ENCODE assay signal across 10 cellular contexts in the genomic region with DNA sequence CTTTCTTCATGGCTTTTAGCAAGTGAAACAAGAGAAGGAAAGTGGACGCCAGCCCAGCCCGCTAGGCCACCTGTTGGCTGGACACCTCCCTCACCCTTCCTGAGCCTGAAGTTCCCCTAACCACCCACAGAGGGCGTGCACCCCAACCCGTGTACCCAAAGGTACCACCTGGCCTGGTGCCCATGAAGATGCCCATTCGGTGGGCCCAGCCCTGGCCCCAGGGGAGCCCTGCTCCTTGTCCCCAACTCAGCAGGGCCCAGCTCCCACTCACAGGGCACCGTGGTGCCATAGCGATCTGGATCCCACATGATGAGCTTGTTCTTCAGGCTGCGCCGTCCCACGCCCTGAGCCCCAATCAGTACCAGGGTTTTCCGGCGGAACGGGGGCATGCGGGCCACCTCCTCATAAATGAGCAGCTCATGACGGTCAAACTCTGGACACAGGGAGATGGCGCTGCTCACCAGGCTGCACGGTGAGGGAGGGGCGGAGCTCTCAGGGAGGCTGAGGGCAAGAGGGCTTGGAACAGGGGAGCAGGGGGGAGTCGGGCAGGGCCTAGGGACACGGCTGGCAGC. TPM values are rescaled to one million over a fixed set of nuclear protein-coding genes. Genes with fewer than 3 reads are reported as not detected.
DNase-seq lines count a peak whose midpoint lies in the region; ATAC-seq and TF ChIP-seq lines count a peak whose summit lies in the region.
"Had no signal": no experiment of that assay in that cellular context is flagged by ENCODE, and none has a peak within 500 bp of the region (broad histone marks: within the 10 kb centered on the region; RNA-seq: fewer than 3 reads in every experiment).

No MANE protein-coding gene starts in this region.

- no peak overlapping the region for H3K4me3 Mint-ChIP-seq in activated CD4-positive, alpha-beta T cell treated with anti-CD3 and anti-CD28 coated beads, Interleukin-2, amount 10 ng/mL, durations not matched to agents 7 days and 5 days
- no peak overlapping the region for H3K4me3 Mint-ChIP-seq in effector memory CD8-positive, alpha-beta T cell
- H3K4me3 Mint-ChIP-seq in neural crest cell: no peak overlapping the region
- no peak overlapping the region for H3K4me3 Mint-ChIP-seq in stimulated activated memory B cell treated with anti-CD40 and anti-IgM and Interleukin-4, amounts not matched to agents 10 μg/mL and 1 μg/mL and 100 μg/mL, for 72 hours

- peaks cover 6% of the 10 kb centered on the region for H3K27me3 Mint-ChIP-seq in activated CD4-positive, alpha-beta T cell treated with anti-CD3 and anti-CD28 coated beads, Interleukin-2, amount 10 ng/mL, durations not matched to agents 7 days and 5 days
- H3K27me3 Mint-ChIP-seq in effector memory CD8-positive, alpha-beta T cell: peaks cover 17 to 30% of the 10 kb centered on the region in 2 donors
- H3K27me3 Mint-ChIP-seq in neural crest cell (ENCODE audit: low read depth): no peaks in the 10 kb centered on the region
- H3K27me3 Mint-ChIP-seq in stimulated activated memory B cell treated with anti-CD40 and anti-IgM and Interleukin-4, amounts not matched to agents 10 μg/mL and 1 μg/mL and 100 μg/mL, for 72 hours: peaks cover 59% of the 10 kb centered on the region

- H3K9me3 Mint-ChIP-seq in activated CD4-positive, alpha-beta T cell treated with anti-CD3 and anti-CD28 coated beads, Interleukin-2, amount 10 ng/mL, durations not matched to agents 7 days and 5 days: no peaks in the 10 kb centered on the region
- no peaks in the 10 kb centered on the region for H3K9me3 Mint-ChIP-seq in effector memory CD8-positive, alpha-beta T cell
- no peaks in the 10 kb centered on the region for H3K9me3 Mint-ChIP-seq in neural crest cell
- H3K9me3 Mint-ChIP-seq in stimulated activated memory B cell treated with anti-CD40 and anti-IgM and Interleukin-4, amounts not matched to agents 10 μg/mL and 1 μg/mL and 100 μg/mL, for 72 hours: no peaks in the 10 kb centered on the region

- TF ChIP-seq CTCF in neural crest cell (conservative IDR thresholded peaks at IDR 0.05): peak; percentile 70

- CTCF ChIA-PET in activated CD4-positive, alpha-beta T cell treated with anti-CD3 and anti-CD28 coated beads, Interleukin-2, amount 10 ng/mL, durations not matched to agents 7 days and 5 days (lab: Charles Lee): interaction anchor here (0.7 to 1.8 kb wide), 6 partner anchors 8 to 242 kb away, joined by 3 to 8 read pairs (median 6); a partner anchor contains a TSS

- ATAC-seq in effector memory CD8-positive, alpha-beta T cell (replicated peaks): peak; percentile 53
- ATAC-seq in HG03196 (IDR thresholded peaks at IDR 0.05; ENCODE audit: unreplicated experiment): no peak
- no peak for ATAC-seq in stimulated activated memory B cell treated with anti-CD40 and anti-IgM and Interleukin-4, amounts not matched to agents 10 μg/mL and 1 μg/mL and 100 μg/mL, for 72 hours

- H3K4me1 Mint-ChIP-seq in activated CD4-positive, alpha-beta T cell treated with anti-CD3 and anti-CD28 coated beads, Interleukin-2, amount 10 ng/mL, durations not matched to agents 7 days and 5 days: no peaks in the 10 kb centered on the region
- H3K4me1 Mint-ChIP-seq in effector memory CD8-positive, alpha-beta T cell (ENCODE audit: low read depth in 2 of 2): peaks cover 3% of the 10 kb centered on the region in 2 donors
- H3K4me1 Mint-ChIP-seq in neural crest cell: peaks cover 6% of the 10 kb centered on the region
- peaks cover 6% of the 10 kb centered on the region for H3K4me1 Mint-ChIP-seq in stimulated activated memory B cell treated with anti-CD40 and anti-IgM and Interleukin-4, amounts not matched to agents 10 μg/mL and 1 μg/mL and 100 μg/mL, for 72 hours

- POLR2A ChIA-PET in activated CD4-positive, alpha-beta T cell treated with anti-CD3 and anti-CD28 coated beads, Interleukin-2, amount 10 ng/mL, durations not matched to agents 7 days and 5 days (lab: Charles Lee): interaction anchor here (0.6 kb wide), 1 partner anchor 688 kb away, joined by 4 read pairs; no protein-coding TSS in a partner anchor

- DNase-seq in ELR (ENCODE audit: low read depth) (peak; percentile 64), M059J (ENCODE audit: low read depth) (peak; percentile 25), neural crest cell (ENCODE audit: low read depth, low spot score) (peak; percentile 39), NCI-H510A (lab: John Stamatoyannopoulos, UW) (no peak)
- peak; percentile 50 for DNase-seq in activated CD4-positive, alpha-beta T cell treated with anti-CD3 and anti-CD28 coated beads, Interleukin-2, amount 10 ng/mL, durations not matched to agents 7 days and 5 days
- DNase-seq in effector memory CD8-positive, alpha-beta T cell: peak; percentile 29 to 38 (median 37)

- no peaks in the 10 kb centered on the region for H3K36me3 Mint-ChIP-seq in activated CD4-positive, alpha-beta T cell treated with anti-CD3 and anti-CD28 coated beads, Interleukin-2, amount 10 ng/mL, durations not matched to agents 7 days and 5 days (ENCODE audit: low read depth)
- no peaks in the 10 kb centered on the region for H3K36me3 Mint-ChIP-seq in effector memory CD8-positive, alpha-beta T cell (ENCODE audit: insufficient read depth)
- H3K36me3 Mint-ChIP-seq in neural crest cell (ENCODE audit: low read depth): no peaks in the 10 kb centered on the region
- H3K36me3 Mint-ChIP-seq in stimulated activated memory B cell treated with anti-CD40 and anti-IgM and Interleukin-4, amounts not matched to agents 10 μg/mL and 1 μg/mL and 100 μg/mL, for 72 hours: no peaks in the 10 kb centered on the region

- H3K27ac Mint-ChIP-seq in activated CD4-positive, alpha-beta T cell treated with anti-CD3 and anti-CD28 coated beads, Interleukin-2, amount 10 ng/mL, durations not matched to agents 7 days and 5 days: no peak overlapping the region
- no peak overlapping the region for H3K27ac Mint-ChIP-seq in effector memory CD8-positive, alpha-beta T cell
- H3K27ac Mint-ChIP-seq in neural crest cell (ENCODE audit: unreplicated experiment): no peak overlapping the region
- no peak overlapping the region for H3K27ac Mint-ChIP-seq in stimulated activated memory B cell treated with anti-CD40 and anti-IgM and Interleukin-4, amounts not matched to agents 10 μg/mL and 1 μg/mL and 100 μg/mL, for 72 hours

RNA-seq across cellular contexts. Expression of a gene that starts 26.8 kb away (rescaled TPM):
- total RNA-seq in M059J (2014; rRNA removed; shearing (Covaris generic)): 2.5 and 4.4 TPM in 2 replicates
- total RNA-seq in activated CD4-positive, alpha-beta T cell treated with anti-CD3 and anti-CD28 coated beads, Interleukin-2, amount 10 ng/mL, durations not matched to agents 7 days and 5 days: under 1 TPM; 0.60 to 0.69 TPM
- 26.8 and 29.8 TPM in 2 replicates for total RNA-seq in neural crest cell

RNA-seq across cellular contexts. Expression of a gene that starts 33.5 kb away (rescaled TPM):
- total RNA-seq in M059J (2014; rRNA removed; shearing (Covaris generic)): not detected in 2 replicates
- not detected for total RNA-seq in activated CD4-positive, alpha-beta T cell treated with anti-CD3 and anti-CD28 coated beads, Interleukin-2, amount 10 ng/mL, durations not matched to agents 7 days and 5 days
- not detected in 2 replicates for total RNA-seq in neural crest cell
- total RNA-seq: pulmonary artery endothelial cell; T-helper 2 cell treated with Interferon-gamma antibody and Interleukin-4, amounts not matched to agents 100 ng/mL and 5 ng/mL, for 36 hours had no signal

RNA-seq across cellular contexts. Expression of a gene that starts 47.6 kb away (rescaled TPM):
- total RNA-seq in M059J (2014; rRNA removed; shearing (Covaris generic)): 5.1 and 5.9 TPM in 2 replicates
- total RNA-seq in activated CD4-positive, alpha-beta T cell treated with anti-CD3 and anti-CD28 coated beads, Interleukin-2, amount 10 ng/mL, durations not matched to agents 7 days and 5 days: not detected
- 13.8 and 14.4 TPM in 2 replicates for total RNA-seq in neural crest cell
- total RNA-seq: T-helper 2 cell treated with Interferon-gamma antibody and Interleukin-4, amounts not matched to agents 100 ng/mL and 5 ng/mL, for 36 hours had no signal
